Comparison of ENCODE assay signal across 8 cellular contexts in the genomic region with DNA sequence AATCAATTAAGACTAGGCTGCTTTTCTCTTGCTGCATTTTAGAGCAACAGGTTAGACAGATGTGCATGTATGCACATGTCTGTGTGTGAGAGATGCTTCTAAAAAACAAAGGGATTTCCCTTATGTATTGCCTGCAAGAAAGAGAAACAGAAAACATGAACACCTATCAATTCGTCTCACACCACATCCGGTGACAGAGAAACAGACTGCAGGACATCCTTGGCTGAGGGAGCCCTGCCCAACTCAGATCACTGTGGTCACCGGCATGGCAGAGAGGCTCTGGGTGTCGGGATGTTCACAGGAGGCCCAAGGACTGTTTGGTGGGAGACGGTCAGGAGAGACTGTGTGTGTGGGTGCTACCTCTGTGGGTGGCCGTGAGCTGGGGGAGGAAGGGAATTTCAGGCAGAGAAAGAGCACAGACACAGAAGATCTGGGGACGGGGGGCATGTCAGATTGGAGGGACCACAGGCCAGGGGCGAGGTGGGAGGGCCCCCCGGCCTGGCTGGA. TPM values are rescaled to one million over a fixed set of nuclear protein-coding genes. Genes with fewer than 3 reads are reported as not detected.
A peak's percentile ranks its signal among the peaks of the same experiment; 100 is the strongest.
DNase-seq lines count a peak whose midpoint lies in the region; ATAC-seq, FAIRE-seq and TF ChIP-seq lines count a peak whose summit lies in the region.

No MANE protein-coding gene starts in this region.

- H3K27me3 ChIP-seq in heart right ventricle: no peaks in the 10 kb centered on the region

- H3K27ac ChIP-seq in heart right ventricle: peak overlapping the region; percentile 50 to 93 (median 79)

- intact Hi-C loops in heart right ventricle (cut with DNase I): loop anchor here in 6 of 10 donors (2.0 to 10.0 kb wide), 5 partner anchors 61 to 148 kb away; no protein-coding TSS in a partner anchor

- peak; percentile 79 for TF ChIP-seq POLR2A in GM12892 (IDR thresholded peaks at IDR 0.05; ENCODE audit: low read depth, low read length)
- no peak for TF ChIP-seq POLR2A in erythroblast (IDR thresholded peaks at IDR 0.05; ENCODE audit: low read length)

- peak; percentile 91 for FAIRE-seq in GM12892 (lab: Jason Lieb, UNC)

- DNase-seq in GM12892 (ENCODE audit: insufficient read length) (peak; percentile 61), heart right ventricle (no peak), DMS153 (lab: John Stamatoyannopoulos, UW) (no peak), NCI-H2081 (lab: John Stamatoyannopoulos, UW) (no peak), erythroblast (lab: John Stamatoyannopoulos, UW) (no peak), NCI-H2107 (lab: John Stamatoyannopoulos, UW) (no peak)

- WGBS in heart right ventricle, 2 donors: 42 to 64% methylated on average over 9 of the region's 9 CpGs

- ATAC-seq in GM21381 (IDR thresholded peaks at IDR 0.05; ENCODE audit: unreplicated experiment) (peak; percentile 76), HG03565 (IDR thresholded peaks at IDR 0.05; ENCODE audit: unreplicated experiment) (peak; percentile 89), heart right ventricle (peak in 5 of 8 donors; percentile 4 to 29 (median 16))

- H3K36me3 ChIP-seq in heart right ventricle: peaks cover 0 to 57% (median 9%) of the 10 kb centered on the region in 9 donors

- H3K9me3 ChIP-seq in heart right ventricle: no peaks in the 10 kb centered on the region

- H3K4me3 ChIP-seq in heart right ventricle: no peak overlapping the region

- TF ChIP-seq CTCF in heart right ventricle (IDR thresholded peaks at IDR 0.05): no peak

- peaks cover 18 to 97% (median 69%) of the 10 kb centered on the region in 9 donors for H3K4me1 ChIP-seq in heart right ventricle

RNA-seq across cellular contexts. Expression of a gene that starts 24.9 kb away (rescaled TPM):
- polyA plus RNA-seq in GM12892 (2012; ENCODE audit: missing spikeins): 5.1 TPM
- 1,000 to 10,000 TPM in 9 of 10 donors, 100 to 1,000 TPM in 1; 598 to 2,354 (median 1,687) TPM for total RNA-seq in heart right ventricle
- polyA plus RNA-seq in heart right ventricle: 100 to 1,000 TPM; 437 to 653 TPM

RNA-seq across cellular contexts. Expression of a gene that starts 36.6 kb away (rescaled TPM):
- 18.6 TPM for polyA plus RNA-seq in GM12892 (2012; ENCODE audit: missing spikeins)
- 10 to 100 TPM; 12.2 to 22.9 (median 17.2) TPM for total RNA-seq in heart right ventricle
- 1 to 10 TPM; 9.0 to 9.1 TPM for polyA plus RNA-seq in heart right ventricle

RNA-seq across cellular contexts. Expression of a gene that starts 44.4 kb away (rescaled TPM):
- polyA plus RNA-seq in GM12892 (2012; ENCODE audit: missing spikeins): 12.2 TPM
- 10 to 100 TPM in 9 of 10 donors, 1 to 10 TPM in 1; 8.3 to 12.7 (median 10.5) TPM for total RNA-seq in heart right ventricle
- 1 to 10 TPM; 2.1 to 3.4 TPM for polyA plus RNA-seq in heart right ventricle

Comparison
In these comparisons a context has a peak if more than half of its experiments do, and no peak if none do; other contexts are left out.
1. ATAC-seq: peak in every context shown above with its lines; median percentile 89 in HG03565; 76 in GM21381; 16 in heart right ventricle.